In genomic region chr14:103856105-103856504, GRCh38 we compare ENCODE assay signal across 16 cellular contexts. TPM values are rescaled to one million over a fixed set of nuclear protein-coding genes. Genes with fewer than 3 reads are reported as not detected.
DNase-seq lines count a peak whose midpoint lies in the region; ATAC-seq, FAIRE-seq and TF ChIP-seq lines count a peak whose summit lies in the region.
"Had no signal": no experiment of that assay in that cellular context is flagged by ENCODE, and none has a peak within 500 bp of the region (broad histone marks: within the 10 kb centered on the region; RNA-seq: fewer than 3 reads in every experiment).

No MANE protein-coding gene starts in this region.

- no peak overlapping the region for H2AFZ ChIP-seq in osteoblast (ENCODE audit: low read length)

- DNase-seq in ELF-1 (ENCODE audit: low read depth, low spot score) (peak; percentile 59), NCI-H1694 (lab: John Stamatoyannopoulos, UW) (peak; percentile 88), osteoblast (ENCODE audit: insufficient read length, low spot score, missing footprints) (peak; percentile 26), GM19239 (ENCODE audit: insufficient read length, low spot score) (no peak), tibial nerve (ENCODE audit: low spot score in 2 of 2) (no peak), GM19238 (ENCODE audit: insufficient read length, low spot score) (no peak)
- DNase-seq: activated CD8-positive, alpha-beta memory T cell treated with anti-CD3 and anti-CD28 coated beads for 24 hours; activated effector memory CD4-positive, alpha-beta T cell treated with Interleukin-2 at 50 U/mL for 16 hours; EL; SHP77 treated with DMSO at 0.1 percent for 48 hours; stimulated activated CD8-positive, alpha-beta memory T cell treated with anti-CD3 and anti-CD28 coated beads, Interleukin-4, amount 100 ng/mL, for 48 hours had no signal

- FAIRE-seq in GM19239 (lab: Jason Lieb, UNC), result no peak
- FAIRE-seq: GM12892 had no signal

- TF ChIP-seq CTCF in osteoblast (IDR thresholded peaks at IDR 0.05; ENCODE audit: extremely low read depth, low read depth, low read length), result no peak
- TF ChIP-seq CTCF in tibial nerve (IDR thresholded peaks at IDR 0.05), result no peak

- H3K27me3 ChIP-seq in osteoblast (ENCODE audit: insufficient read depth, low read length), result no peaks in the 10 kb centered on the region
- H3K27me3 ChIP-seq in tibial nerve, result no peaks in the 10 kb centered on the region
- H3K27me3 ChIP-seq: ascending aorta, BE2C had no signal

- no peak for TF ChIP-seq POLR2A in tibial nerve (IDR thresholded peaks at IDR 0.05)

- 78 to 86% methylated on average over 2 to 8 of the region's 8 CpGs for WGBS in tibial nerve, 2 donors

- H3K36me3 ChIP-seq in osteoblast (ENCODE audit: insufficient read depth, low read length), result no peaks in the 10 kb centered on the region
- no peaks in the 10 kb centered on the region for H3K36me3 ChIP-seq in tibial nerve
- H3K36me3 ChIP-seq: ascending aorta, BE2C had no signal

- H3K27ac ChIP-seq in osteoblast (ENCODE audit: low read depth, low read length) (no peak overlapping the region), tibial nerve (no peak overlapping the region)
- H3K27ac ChIP-seq: ascending aorta had no signal

- no peak overlapping the region for H3K4me2 ChIP-seq in osteoblast (ENCODE audit: insufficient read depth, low read length)

- H3K79me2 ChIP-seq in osteoblast (ENCODE audit: insufficient read depth, low read length), result no peaks in the 10 kb centered on the region

- TF ChIP-seq EP300 in tibial nerve (IDR thresholded peaks at IDR 0.05), result no peak

- H3K4me3 ChIP-seq in osteoblast (ENCODE audit: insufficient read depth, low read length) (no peak overlapping the region), tibial nerve (no peak overlapping the region)
- H3K4me3 ChIP-seq: ascending aorta had no signal

- H4K20me1 ChIP-seq in osteoblast (ENCODE audit: insufficient read depth, low read length), result no peaks in the 10 kb centered on the region

- H3K9me3 ChIP-seq in osteoblast (ENCODE audit: low read depth, low read length) (no peaks in the 10 kb centered on the region), tibial nerve (no peaks in the 10 kb centered on the region)
- H3K9me3 ChIP-seq: ascending aorta, BE2C had no signal

- H3K4me1 ChIP-seq in osteoblast (ENCODE audit: insufficient read depth, low read length) (no peaks in the 10 kb centered on the region), tibial nerve (peaks cover 0 to 15% (median 0%) of the 10 kb centered on the region in 4 donors)
- H3K4me1 ChIP-seq: ascending aorta had no signal

- ATAC-seq in esophagus mucosa (peak; percentile 2), HG03457 (IDR thresholded peaks at IDR 0.05; ENCODE audit: unreplicated experiment) (no peak)

RNA-seq across cellular contexts. Expression of gene PPP1R13B, which starts 8.7 kb away (rescaled TPM):
- total RNA-seq in esophagus mucosa, result 35.9 TPM
- total RNA-seq in osteoblast, result 3.3 and 4.4 TPM in 2 replicates
- total RNA-seq in tibial nerve, result 10 to 100 TPM; 10.7 to 48.3 (median 23.3) TPM

Comparison
In these comparisons a context has a peak if more than half of its experiments do, and no peak if none do; other contexts are left out.
1. DNase-seq: peak in ELF-1 (single experiment), NCI-H1694 (single experiment) and osteoblast (single experiment); none in GM19239 (single experiment), tibial nerve (0 of 2) and GM19238 (single experiment).